8 cellular contexts compared by ENCODE assay signal in the genomic region with DNA sequence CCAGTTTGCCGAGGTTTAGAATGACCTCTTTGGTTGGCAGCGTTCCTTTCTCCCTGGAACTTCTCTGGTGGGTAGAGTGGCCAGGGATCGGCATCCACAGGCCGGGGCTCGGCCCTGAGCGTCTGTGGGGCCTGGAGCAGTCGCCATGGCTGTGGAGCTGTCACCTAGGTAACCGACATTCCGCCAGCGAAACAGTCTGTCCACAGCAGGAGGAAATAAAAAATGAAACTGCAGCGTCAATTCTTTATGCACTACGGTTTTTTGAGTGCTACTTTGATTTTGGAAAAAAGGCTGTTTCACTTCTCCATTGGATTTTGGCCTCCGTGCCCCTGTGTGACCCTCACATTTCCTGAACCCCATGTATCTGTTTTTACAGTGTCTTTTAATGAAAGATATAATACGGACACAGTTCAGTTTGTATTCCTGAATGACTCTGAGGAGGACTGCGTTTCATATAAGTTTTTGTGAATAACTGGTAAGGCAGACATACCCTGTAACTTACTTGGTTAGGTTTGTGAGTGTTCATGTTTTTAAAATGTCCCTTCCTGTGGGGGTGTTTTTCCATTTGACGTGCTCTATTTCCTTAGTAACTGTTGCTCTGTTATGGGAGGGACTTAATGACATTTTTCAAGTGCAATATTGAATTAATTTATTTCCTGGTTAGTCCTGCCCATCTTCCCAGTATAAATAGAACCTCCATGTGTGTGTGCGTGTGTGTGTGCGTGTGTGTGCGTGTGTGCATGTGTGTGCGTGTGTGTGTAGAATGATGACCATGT.
DNase-seq lines count a peak whose midpoint lies in the region; ATAC-seq and TF ChIP-seq lines count a peak whose summit lies in the region.

No MANE protein-coding gene starts in this region.

- H3K4me3 Mint-ChIP-seq in activated B cell treated with CpG ODN at 0.5 μM for 24 hours (peak overlapping the region; percentile 82), endothelial cell (ENCODE audit: unreplicated experiment) (no peak overlapping the region)

- no peak overlapping the region for H3K4me2 ChIP-seq in DND-41 (ENCODE audit: insufficient read depth, low read length)

- intact Hi-C loops in activated B cell treated with CpG ODN at 0.5 μM for 24 hours (cut with micrococcal nuclease) (loop anchor here (5.0 kb wide), 2 partner anchors 55 to 165 kb away; partner anchors contain the start of gene LDLRAD4), transverse colon (cut with DNase I; ENCODE audit: low total_unique reads) (loop anchor here (5.0 to 10.0 kb wide), 2 partner anchors 143 to 245 kb away; no protein-coding TSS in a partner anchor)

- H3K9me3 ChIP-seq in DND-41 (ENCODE audit: insufficient read depth, low read length, severe bottlenecking) (no peaks in the 10 kb centered on the region), transverse colon (no peaks in the 10 kb centered on the region)

- DNase-seq in DND-41 (no peak), activated B cell treated with CpG ODN at 0.5 μM for 24 hours (no peak), endothelial cell (ENCODE audit: low spot score) (peak; percentile 23), mucosa of gallbladder (ENCODE audit: low spot score) (peak; percentile 72), transverse colon (peak; percentile 66), A172 (ENCODE audit: low spot score) (no peak)

- POLR2A ChIA-PET in activated B cell treated with CpG ODN at 0.5 μM for 24 hours (lab: Charles Lee) = no interaction called here

- H3K79me2 ChIP-seq in DND-41 (ENCODE audit: insufficient read depth, low read length) = peaks cover 38% of the 10 kb centered on the region

- H3K27me3 Mint-ChIP-seq in activated B cell treated with CpG ODN at 0.5 μM for 24 hours (no peaks in the 10 kb centered on the region), endothelial cell (ENCODE audit: unreplicated experiment) (peaks cover 9% of the 10 kb centered on the region)

- H3K4me1 ChIP-seq in DND-41 (ENCODE audit: insufficient read depth, low read length) (peaks cover 7% of the 10 kb centered on the region), transverse colon (peaks cover 12 to 36% (median 30%) of the 10 kb centered on the region in 4 donors)

- CTCF ChIA-PET in activated B cell treated with CpG ODN at 0.5 μM for 24 hours (lab: Charles Lee) = no interaction called here

- H3K27ac ChIP-seq in DND-41 (ENCODE audit: low read length) = peak overlapping the region; percentile 32; the same call in 1 of the 2 replicates
- peak overlapping the region; percentile 74 to 89 (median 84) for H3K27ac ChIP-seq in transverse colon

- TF ChIP-seq CTCF in DND-41 (IDR thresholded peaks at IDR 0.05; ENCODE audit: borderline replicate concordance, extremely low read depth, low read length, poor library complexity, severe bottlenecking) (no peak), activated B cell treated with CpG ODN at 0.5 μM for 24 hours (IDR thresholded peaks at IDR 0.05) (no peak), endothelial cell (IDR thresholded peaks at IDR 0.05; ENCODE audit: unreplicated experiment) (no peak), transverse colon (IDR thresholded peaks at IDR 0.05) (peak in 1 of 5 experiments; percentile 4)

- H3K9me3 Mint-ChIP-seq in activated B cell treated with CpG ODN at 0.5 μM for 24 hours = no peaks in the 10 kb centered on the region
- H3K9me3 Mint-ChIP-seq in endothelial cell (ENCODE audit: unreplicated experiment) = no peaks in the 10 kb centered on the region

- peaks cover 24% of the 10 kb centered on the region for H3K4me1 Mint-ChIP-seq in activated B cell treated with CpG ODN at 0.5 μM for 24 hours
- peaks cover 21% of the 10 kb centered on the region for H3K4me1 Mint-ChIP-seq in endothelial cell (ENCODE audit: unreplicated experiment)

- no peaks in the 10 kb centered on the region for H3K36me3 Mint-ChIP-seq in activated B cell treated with CpG ODN at 0.5 μM for 24 hours (ENCODE audit: low read depth)
- peaks cover 5% of the 10 kb centered on the region for H3K36me3 Mint-ChIP-seq in endothelial cell (ENCODE audit: low read depth, unreplicated experiment)

- in situ Hi-C loops in transverse colon (cut with MboI; ENCODE audit: low pct_ligation_motif_present in 1 of 4, low pct_unique_long_range_greater_than_20kb in 1 of 4, low sequenced_read_pairs in 3 of 4) = loop anchor here in 1 of 4 donors (25.0 kb wide), 1 partner anchor 145 kb away; no protein-coding TSS in a partner anchor

- H3K27ac Mint-ChIP-seq in activated B cell treated with CpG ODN at 0.5 μM for 24 hours (peak overlapping the region; percentile 87), endothelial cell (ENCODE audit: unreplicated experiment) (peak overlapping the region; percentile 95)

- 0 out of 2 replicates have a peak, but pooled peaks cover under 1% of the 10 kb centered on the region for H3K36me3 ChIP-seq in DND-41 (ENCODE audit: insufficient read depth, low read length)
- H3K36me3 ChIP-seq in transverse colon = no peaks in the 10 kb centered on the region

- ATAC-seq in DND-41 (ENCODE audit: insufficient read depth, low read depth) (no peak), HG02642 (IDR thresholded peaks at IDR 0.05; ENCODE audit: poor library complexity, unreplicated experiment) (peak; percentile 77), activated B cell treated with CpG ODN at 0.5 μM for 24 hours (ENCODE audit: low read depth) (peak; percentile 79), GM18861 (IDR thresholded peaks at IDR 0.05; ENCODE audit: unreplicated experiment) (no peak)

- H4K20me1 ChIP-seq in DND-41 (ENCODE audit: insufficient read depth, low read length) = no peaks in the 10 kb centered on the region

- no peak overlapping the region for H2AFZ ChIP-seq in DND-41 (ENCODE audit: low read depth, low read length)

- WGBS in transverse colon (ENCODE audit: low coverage in 1 of 2), 2 donors = 6 to 12% methylated on average over 11 to 20 of the region's 20 CpGs

- peak; percentile 68 for TF ChIP-seq EP300 in transverse colon (IDR thresholded peaks at IDR 0.05; ENCODE audit: low read depth)

- H3K4me3 ChIP-seq in DND-41 (ENCODE audit: low read depth in 1 of 2, low read length in 2 of 2) = no peak overlapping the region
- H3K4me3 ChIP-seq in transverse colon = peak overlapping the region in 3 of 4 donors; percentile 15 to 41 (median 27)

- H3K27me3 ChIP-seq in DND-41 (ENCODE audit: insufficient read depth, low read length, poor library complexity) (no peaks in the 10 kb centered on the region), transverse colon (no peaks in the 10 kb centered on the region)

- TF ChIP-seq POLR2A in transverse colon (IDR thresholded peaks at IDR 0.05) = peak; percentile 9

- no peak overlapping the region for H3K9ac ChIP-seq in DND-41 (ENCODE audit: low read depth, low read length)

Comparison
In these comparisons a context has a peak if more than half of its experiments do, and no peak if none do; other contexts are left out.
1. ATAC-seq: peak in HG02642 (single experiment) and activated B cell treated with CpG ODN at 0.5 μM for 24 hours (single experiment); none in DND-41 (single experiment) and GM18861 (single experiment).
2. DNase-seq: peak in endothelial cell (single experiment), mucosa of gallbladder (single experiment) and transverse colon (single experiment); none in DND-41 (single experiment), activated B cell treated with CpG ODN at 0.5 μM for 24 hours (single experiment) and A172 (single experiment).
3. H3K4me3 ChIP-seq: peak in transverse colon (3 of 4); none in DND-41 (0 of 2).